ENCODE assay signal across 25 cellular contexts in the genomic region with DNA sequence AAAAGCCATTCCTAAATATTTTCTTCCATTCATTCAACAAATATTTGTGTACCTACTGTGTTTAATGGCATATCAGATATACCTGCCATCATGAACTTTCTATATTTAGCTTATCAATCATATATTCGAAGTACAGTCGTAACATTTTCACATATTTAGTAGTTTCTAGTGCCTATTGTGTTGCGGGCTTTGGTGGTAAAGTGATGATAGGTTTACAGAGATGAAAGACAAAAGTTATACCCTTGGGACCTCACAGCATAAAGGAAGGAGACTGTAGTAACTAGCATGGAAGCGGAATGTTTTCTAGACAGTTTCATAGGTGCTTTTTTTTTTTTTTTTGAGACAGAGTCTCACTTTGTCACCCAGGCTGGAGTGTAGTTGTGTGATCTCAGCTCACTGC.
"Had no signal": no experiment of that assay in that cellular context is flagged by ENCODE, and none has a peak within 500 bp of the region (broad histone marks: within the 10 kb centered on the region; RNA-seq: fewer than 3 reads in every experiment).

No MANE protein-coding gene starts in this region.

- DNase-seq: activated CD4-positive, alpha-beta T cell treated with anti-CD3 and anti-CD28 coated beads for 1 hour; activated CD4-positive, alpha-beta T cell treated with anti-CD3 and anti-CD28 coated beads, Interleukin-2, amount 10 ng/mL, durations not matched to agents 7 days and 5 days; activated CD8-positive, alpha-beta T cell treated with anti-CD3 and anti-CD28 coated beads for 36 hours; activated naive CD4-positive, alpha-beta T cell treated with Interleukin-2 at 50 U/mL for 16 hours; activated T-cell treated with anti-CD3 and anti-CD28 coated beads, Interleukin-2, amount 50 U/mL, for 4 hours; anterior cingulate cortex; body of pancreas; cerebellar nuclear complex; dorsolateral prefrontal cortex; effector memory CD4-positive, alpha-beta T cell; erythroblast; gastrocnemius medialis; left lung; lower lobe of right lung; mucosa of descending colon; right lobe of liver; stimulated activated CD4-positive, alpha-beta T cell treated with anti-CD3 and anti-CD28 coated beads, Interleukin-2, amount 100 ng/mL, for 48 hours; stimulated activated naive CD8-positive, alpha-beta T cell treated with anti-CD3 and anti-CD28 coated beads, Interleukin-15, Interleukin-2, amounts not matched to agents 100 U/mL and 50 U/mL, for 24 hours; T1000; testis; transverse colon had no signal

- H3K9me3 Mint-ChIP-seq: activated CD4-positive, alpha-beta T cell treated with anti-CD3 and anti-CD28 coated beads, Interleukin-2, amount 10 ng/mL, durations not matched to agents 7 days and 5 days; activated CD8-positive, alpha-beta T cell treated with anti-CD3 and anti-CD28 coated beads for 36 hours; activated T-cell treated with anti-CD3 and anti-CD28 coated beads, Interleukin-2, amount 50 U/mL, for 4 hours; natural killer cell treated with Interleukin-12 subunit alpha and Interleukin-12 subunit beta and Interleukin-15 and Interleukin-18, amount 100 ng/mL, for 72 hours had no signal

- H3K27ac ChIP-seq: body of pancreas, coronary artery, gastrocnemius medialis, left lung, lower lobe of right lung, right lobe of liver, testis had no signal

- H3K27me3 Mint-ChIP-seq: activated CD4-positive, alpha-beta T cell treated with anti-CD3 and anti-CD28 coated beads, Interleukin-2, amount 10 ng/mL, durations not matched to agents 7 days and 5 days; activated CD8-positive, alpha-beta T cell treated with anti-CD3 and anti-CD28 coated beads for 36 hours; activated naive CD8-positive, alpha-beta T cell; natural killer cell treated with Interleukin-12 subunit alpha and Interleukin-12 subunit beta and Interleukin-15 and Interleukin-18, amount 100 ng/mL, for 72 hours had no signal

- H3K36me3 ChIP-seq: cardiac muscle cell, gastrocnemius medialis, left lung, lower lobe of right lung, right lobe of liver, transverse colon had no signal

- ATAC-seq: activated CD8-positive, alpha-beta T cell treated with anti-CD3 and anti-CD28 coated beads for 36 hours; activated T-cell treated with anti-CD3 and anti-CD28 coated beads, Interleukin-2, amount 50 U/mL, for 4 hours; body of pancreas; gastrocnemius medialis; left lung; mucosa of descending colon; natural killer cell treated with Interleukin-12 subunit alpha and Interleukin-12 subunit beta and Interleukin-15 and Interleukin-18, amount 100 ng/mL, for 72 hours; stimulated activated naive CD8-positive, alpha-beta T cell treated with anti-CD3 and anti-CD28 coated beads, Interleukin-15, Interleukin-2, amounts not matched to agents 100 U/mL and 50 U/mL, for 24 hours had no signal

- H3K36me3 Mint-ChIP-seq: natural killer cell treated with Interleukin-12 subunit alpha and Interleukin-12 subunit beta and Interleukin-15 and Interleukin-18, amount 100 ng/mL, for 72 hours had no signal

- H3K27me3 ChIP-seq: body of pancreas, cardiac muscle cell, dorsolateral prefrontal cortex, gastrocnemius medialis, left lung, right lobe of liver, testis, transverse colon had no signal

- H3K9me3 ChIP-seq: body of pancreas, gastrocnemius medialis, left lung, lower lobe of right lung, mucosa of descending colon, right lobe of liver, testis, transverse colon had no signal

- H3K4me3 ChIP-seq: body of pancreas, cardiac muscle cell, coronary artery, gastrocnemius medialis, left lung, lower lobe of right lung, mucosa of descending colon, right lobe of liver, transverse colon had no signal

- H3K4me3 Mint-ChIP-seq: activated CD4-positive, alpha-beta T cell treated with anti-CD3 and anti-CD28 coated beads, Interleukin-2, amount 10 ng/mL, durations not matched to agents 7 days and 5 days; activated CD8-positive, alpha-beta T cell treated with anti-CD3 and anti-CD28 coated beads for 36 hours; activated T-cell treated with anti-CD3 and anti-CD28 coated beads, Interleukin-2, amount 50 U/mL, for 4 hours; natural killer cell treated with Interleukin-12 subunit alpha and Interleukin-12 subunit beta and Interleukin-15 and Interleukin-18, amount 100 ng/mL, for 72 hours had no signal

- H3K4me1 ChIP-seq: right lobe of liver had no signal

- H3K27ac Mint-ChIP-seq: activated naive CD8-positive, alpha-beta T cell; natural killer cell treated with Interleukin-12 subunit alpha and Interleukin-12 subunit beta and Interleukin-15 and Interleukin-18, amount 100 ng/mL, for 72 hours had no signal
